8 cellular contexts compared by ENCODE assay signal in genomic region chr6:159110013-159110412, GRCh38. TPM values are rescaled to one million over a fixed set of nuclear protein-coding genes. Genes with fewer than 3 reads are reported as not detected.
DNase-seq lines count a peak whose midpoint lies in the region; ATAC-seq and TF ChIP-seq lines count a peak whose summit lies in the region.

No MANE protein-coding gene starts in this region.

- H3K4me3 ChIP-seq in HL-60 (replicated peaks; ENCODE audit: insufficient read depth, low read length) (no peak overlapping the region), fibroblast of villous mesenchyme (ENCODE audit: low read depth, low read length) (no peak overlapping the region)

- H3K27ac ChIP-seq in HL-60 (replicated peaks) = no peak overlapping the region

- H3K27me3 ChIP-seq in HL-60 (ENCODE audit: insufficient read depth, poor library complexity, severe bottlenecking) = no peaks in the 10 kb centered on the region

- ATAC-seq in HG03460 (IDR thresholded peaks at IDR 0.05; ENCODE audit: unreplicated experiment) (no peak), GM18909 (IDR thresholded peaks at IDR 0.05; ENCODE audit: poor library complexity, unreplicated experiment) (no peak)

- DNase-seq in NCI-H2171 treated with DMSO at 0.1 percent for 48 hours (lab: John Stamatoyannopoulos, UW) (peak; percentile 36), NCI-H2171 (lab: John Stamatoyannopoulos, UW) (no peak), HL-60 (ENCODE audit: low read depth in 1 of 2, low spot score in 1 of 2) (peak in 1 of 2 experiments; percentile 68), SKM-1 (lab: John Stamatoyannopoulos, UW; ENCODE audit: unreplicated experiment) (peak; percentile 49), fibroblast of villous mesenchyme (ENCODE audit: low read depth) (peak; percentile 49)
- peak; percentile 59 for DNase-seq in stimulated activated CD8-positive, alpha-beta memory T cell treated with anti-CD3 and anti-CD28 coated beads, Interleukin-4, amount 100 ng/mL, for 48 hours

- peak; percentile 81 for TF ChIP-seq CTCF in HL-60 (IDR thresholded peaks at IDR 0.05; ENCODE audit: insufficient read depth, low read length)
- peak; percentile 76 for TF ChIP-seq CTCF in fibroblast of villous mesenchyme (IDR thresholded peaks at IDR 0.05; ENCODE audit: insufficient read depth, low read depth, low read length)

RNA-seq across cellular contexts. Expression of gene FNDC1, which starts 59.2 kb away (rescaled TPM):
- under 0.01 TPM in 2 replicates for total RNA-seq in fibroblast of villous mesenchyme
